ENCODE assay signal across 32 cellular contexts in genomic region chr6:102127253-102127652, GRCh38.
"Had no signal": no experiment of that assay in that cellular context is flagged by ENCODE, and none has a peak within 500 bp of the region (broad histone marks: within the 10 kb centered on the region; RNA-seq: fewer than 3 reads in every experiment).

No MANE protein-coding gene starts in this region.

- ATAC-seq: activated CD8-positive, alpha-beta T cell treated with anti-CD3 and anti-CD28 coated beads for 36 hours; activated naive CD4-positive, alpha-beta T cell treated with anti-CD3 and anti-CD28 coated beads, Interleukin-2, amount 50 U/mL, for 72 hours; activated T-cell treated with anti-CD3 and anti-CD28 coated beads, Interleukin-2, amount 50 U/mL, for 4 hours; activated T-cell treated with anti-CD3 and anti-CD28 coated beads, Interleukin-2, amount 50 U/mL, for 72 hours; activated T-helper 17 cell treated with anti-CD3 and anti-CD28 coated beads, Interleukin-2, amount 50 U/mL, for 72 hours; body of pancreas had no signal

- DNase-seq: activated B cell treated with CpG ODN at 0.5 μM for 24 hours; activated CD4-positive, alpha-beta memory T cell treated with anti-CD3 and anti-CD28 coated beads for 36 hours; activated CD4-positive, alpha-beta T cell treated with anti-CD3 and anti-CD28 coated beads for 4 hours; activated CD4-positive, alpha-beta T cell treated with anti-CD3 and anti-CD28 coated beads, Interleukin-2, amount 10 ng/mL, durations not matched to agents 24 days and 14 days; activated CD4-positive, alpha-beta T cell treated with anti-CD3 and anti-CD28 coated beads, Interleukin-2, amount 50 U/mL, for 1 hour; activated CD4-positive, alpha-beta T cell treated with anti-CD3 and anti-CD28 coated beads, Interleukin-2, amount 50 U/mL, for 4 hours; activated CD4-positive, CD25-positive, alpha-beta regulatory T cell treated with anti-CD3 and anti-CD28 coated beads, Interleukin-2, amount 50 U/mL, for 72 hours; activated CD8-positive, alpha-beta memory T cell treated with anti-CD3 and anti-CD28 coated beads, Interleukin-2, amount 50 U/mL, for 4 hours; activated CD8-positive, alpha-beta T cell treated with anti-CD3 and anti-CD28 coated beads for 36 hours; activated effector memory CD4-positive, alpha-beta T cell treated with anti-CD3 and anti-CD28 coated beads, Interleukin-2, amount 50 U/mL, for 16 hours; activated gamma-delta T cell treated with Interleukin-2 at 50 U/mL for 16 hours; activated naive CD4-positive, alpha-beta T cell; activated naive CD4-positive, alpha-beta T cell treated with anti-CD3 and anti-CD28 coated beads for 36 hours; activated naive CD4-positive, alpha-beta T cell treated with anti-CD3 and anti-CD28 coated beads, Interleukin-2, amount 50 U/mL, for 16 hours; activated naive CD8-positive, alpha-beta T cell treated with anti-CD3 and anti-CD28 coated beads for 36 hours; activated T-cell treated with anti-CD3 and anti-CD28 coated beads for 4 hours; activated T-cell treated with anti-CD3 and anti-CD28 coated beads, Interleukin-2, amount 50 U/mL, for 1 hour; activated T-cell treated with anti-CD3 and anti-CD28 coated beads, Interleukin-2, amount 50 U/mL, for 4 hours; activated T-cell treated with anti-CD3 and anti-CD28 coated beads, Interleukin-2, amount 50 U/mL, for 72 hours; adrenal gland; amniotic stem cell; aorta; body of pancreas; brain microvascular endothelial cell; central memory CD4-positive, alpha-beta T cell; T-helper 1 cell; T-helper 2 cell; T-helper 9 cell had no signal

- H3K27me3 ChIP-seq: adrenal gland, body of pancreas, brain microvascular endothelial cell, breast epithelium had no signal

- H3K4me3 ChIP-seq: adrenal gland, body of pancreas, breast epithelium had no signal

- H3K36me3 ChIP-seq: adrenal gland, brain microvascular endothelial cell, breast epithelium had no signal

- H3K9me3 ChIP-seq: adrenal gland, body of pancreas, breast epithelium had no signal

- H3K4me1 ChIP-seq: adrenal gland, body of pancreas, breast epithelium had no signal

- H3K27ac ChIP-seq: adrenal gland, body of pancreas, brain microvascular endothelial cell, breast epithelium, VCaP had no signal
